12 cellular contexts compared by ENCODE assay signal in the genomic region with DNA sequence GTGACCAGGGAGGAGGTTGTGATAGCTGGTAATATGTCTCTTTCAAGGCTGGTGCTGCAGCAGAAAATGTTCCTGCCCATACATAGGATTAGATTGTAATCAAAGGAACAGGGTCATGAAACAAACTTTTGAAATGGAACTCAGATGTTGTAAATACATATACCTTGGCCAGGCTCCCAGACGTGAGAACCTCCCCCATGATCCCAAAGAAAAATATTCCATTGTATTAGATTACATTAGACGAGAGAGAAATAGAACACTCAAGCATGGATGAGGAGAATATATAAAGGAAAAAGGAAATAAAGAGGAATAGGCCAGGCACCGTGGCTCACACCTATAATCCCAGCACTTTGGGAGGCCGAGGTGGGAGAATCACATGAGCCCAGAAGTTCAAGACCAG.
DNase-seq lines count a peak whose midpoint lies in the region; ATAC-seq and TF ChIP-seq lines count a peak whose summit lies in the region.
"Had no signal": no experiment of that assay in that cellular context is flagged by ENCODE, and none has a peak within 500 bp of the region (broad histone marks: within the 10 kb centered on the region; RNA-seq: fewer than 3 reads in every experiment).

No MANE protein-coding gene starts in this region.

- H3K4me3 ChIP-seq in foreskin fibroblast (ENCODE audit: low read depth in 1 of 2, low read length in 2 of 2) (no peak overlapping the region), tibial artery (no peak overlapping the region)
- H3K4me3 ChIP-seq: SK-N-MC had no signal

- H3K27ac ChIP-seq in tibial artery = peak overlapping the region; percentile 25 to 77
- H3K27ac ChIP-seq: SK-N-MC had no signal

- no peaks in the 10 kb centered on the region for H3K9me3 ChIP-seq in tibial artery

- no peak for ATAC-seq in HG02763 (IDR thresholded peaks at IDR 0.05; ENCODE audit: unreplicated experiment)

- no peaks in the 10 kb centered on the region for H3K36me3 ChIP-seq in tibial artery

- TF ChIP-seq CTCF in foreskin fibroblast (IDR thresholded peaks at IDR 0.05; ENCODE audit: low read depth, low read length) = no peak
- no peak for TF ChIP-seq CTCF in tibial artery (IDR thresholded peaks at IDR 0.05)

- peaks cover 0 to 100% (median 86%) of the 10 kb centered on the region in 4 donors for H3K4me1 ChIP-seq in tibial artery

- H3K27me3 ChIP-seq in tibial artery = no peaks in the 10 kb centered on the region

- intact Hi-C loops in tibial artery (cut with DNase I; ENCODE audit: low total_unique reads) = no loop called here

- DNase-seq in NCI-H1105 treated with DMSO at 0.1 percent for 48 hours (lab: John Stamatoyannopoulos, UW) (peak; percentile 43), NCI-H1105 (lab: John Stamatoyannopoulos, UW) (no peak), amniotic epithelial cell (ENCODE audit: low read depth) (peak; percentile 79), foreskin fibroblast (peak; percentile 77 to 89), tibial artery (no peak), NCI-H2196 treated with DMSO at 0.1 percent for 48 hours (lab: John Stamatoyannopoulos, UW; ENCODE audit: unreplicated experiment) (no peak)
- no peak for DNase-seq in stimulated activated CD4-positive, alpha-beta T cell treated with anti-CD3 and anti-CD28 coated beads, Interleukin-2, amount 100 ng/mL, for 24 hours
- DNase-seq: activated CD4-positive, alpha-beta T cell treated with anti-CD3 and anti-CD28 coated beads for 48 hours; activated naive CD4-positive, alpha-beta T cell; NCI-H2081 had no signal

Comparison
In these comparisons a context has a peak if more than half of its experiments do, and no peak if none do; other contexts are left out.
1. DNase-seq: peak in NCI-H1105 treated with DMSO at 0.1 percent for 48 hours (single experiment), amniotic epithelial cell (single experiment) and foreskin fibroblast (2 of 2); none in NCI-H1105 (single experiment), tibial artery (0 of 2), stimulated activated CD4-positive, alpha-beta T cell treated with anti-CD3 and anti-CD28 coated beads, Interleukin-2, amount 100 ng/mL, for 24 hours (0 of 2) and NCI-H2196 treated with DMSO at 0.1 percent for 48 hours (single experiment).